In genomic region chr20:12414446-12415274, GRCh38 we compare ENCODE assay signal across 14 cellular contexts.
DNase-seq lines count a peak whose midpoint lies in the region; ATAC-seq, FAIRE-seq and TF ChIP-seq lines count a peak whose summit lies in the region.
"Had no signal": no experiment of that assay in that cellular context is flagged by ENCODE, and none has a peak within 500 bp of the region (broad histone marks: within the 10 kb centered on the region; RNA-seq: fewer than 3 reads in every experiment).

No MANE protein-coding gene starts in this region.

- no peak overlapping the region for H3K27ac ChIP-seq in caudate nucleus (ENCODE audit: low read depth, low read length)
- H3K27ac ChIP-seq: BLaER1 treated with 17β-estradiol and CSF1 and Interleukin-3, amounts not matched to agents 10 nM and 100 nM; VCaP had no signal

- TF ChIP-seq POLR2A in GM12891 (IDR thresholded peaks at IDR 0.05; ENCODE audit: low read depth, low read length), result no peak

- ATAC-seq in HG02938 (IDR thresholded peaks at IDR 0.05; ENCODE audit: unreplicated experiment), result no peak
- ATAC-seq: Panc1 had no signal

- no peak for FAIRE-seq in GM12891 (lab: Jason Lieb, UNC)

- DNase-seq in Ammon's horn (ENCODE audit: low spot score) (peak; percentile 51), NCI-H2171 treated with DMSO at 0.1 percent for 48 hours (lab: John Stamatoyannopoulos, UW) (peak; percentile 69), caudate nucleus (lab: John Stamatoyannopoulos, UW) (peak in 41 of 61 donors; percentile 1 to 78 (median 16)), middle frontal gyrus (ENCODE audit: extremely low spot score, low spot score) (peak; percentile 21), SW480 (ENCODE audit: low spot score) (no peak), GM12891 (ENCODE audit: insufficient read length, low spot score) (no peak)
- DNase-seq in activated CD4-positive, alpha-beta T cell treated with anti-CD3 and anti-CD28 coated beads, Interleukin-2, amount 50 U/mL, for 1 hour, result no peak
- DNase-seq: aorta; NCI-H187; stimulated activated CD8-positive, alpha-beta memory T cell treated with anti-CD3 and anti-CD28 coated beads, Interleukin-4, amount 100 ng/mL, for 48 hours had no signal

TF ChIP-seq in GM12891, 5 proteins besides CTCF, POLR2A, EP300 and RAD21:
- no peak for TF ChIP-seq POU2F2 (IDR thresholded peaks at IDR 0.05; ENCODE audit: low read depth, low read length)
- TF ChIP-seq SPI1 (IDR thresholded peaks at IDR 0.05; ENCODE audit: low read depth, low read length), result no peak
- TF ChIP-seq PAX5 (IDR thresholded peaks at IDR 0.05; ENCODE audit: insufficient read depth, low read length, severe bottlenecking), result no peak
- TF ChIP-seq TAF1 (IDR thresholded peaks at IDR 0.05; ENCODE audit: low read depth, low read length), result no peak
- no peak for TF ChIP-seq POLR2AphosphoS5 (IDR thresholded peaks at IDR 0.05; ENCODE audit: low read depth, low read length)

Comparison
In these comparisons a context has a peak if more than half of its experiments do, and no peak if none do; other contexts are left out.
1. DNase-seq: peak in Ammon's horn (single experiment), NCI-H2171 treated with DMSO at 0.1 percent for 48 hours (single experiment), caudate nucleus (41 of 61) and middle frontal gyrus (single experiment); none in SW480 (single experiment), GM12891 (single experiment) and activated CD4-positive, alpha-beta T cell treated with anti-CD3 and anti-CD28 coated beads, Interleukin-2, amount 50 U/mL, for 1 hour (single experiment).